In genomic region chr10:50988792-50989191, GRCh38 we compare ENCODE assay signal across 9 cellular contexts.
A peak's percentile ranks its signal among the peaks of the same experiment; 100 is the strongest.
DNase-seq lines count a peak whose midpoint lies in the region; ATAC-seq, FAIRE-seq and TF ChIP-seq lines count a peak whose summit lies in the region.
"Had no signal": no experiment of that assay in that cellular context is flagged by ENCODE, and none has a peak within 500 bp of the region (broad histone marks: within the 10 kb centered on the region; RNA-seq: fewer than 3 reads in every experiment).

No MANE protein-coding gene starts in this region.

- H3K4me3 ChIP-seq in Caco-2 (ENCODE audit: low read depth, low read length) (no peak overlapping the region), IMR-90 (ENCODE audit: insufficient read depth, low read depth, low read length) (peak overlapping the region; percentile 22; the same call in 1 of the 2 replicates), neural cell (ENCODE audit: low read length) (no peak overlapping the region)

- H3K18ac ChIP-seq in IMR-90 (ENCODE audit: low read depth, low read length): 0 out of 2 replicates have a peak overlapping the region, but pooled peaks have one; percentile 27

- POLR2A ChIA-PET in Caco-2 (lab: Charles Lee): no interaction called here
- POLR2A ChIA-PET in IMR-90 (lab: Charles Lee; ENCODE audit: unreplicated experiment): no interaction called here

- no peak overlapping the region for H2AK9ac ChIP-seq in IMR-90 (replicated peaks; ENCODE audit: low read depth, low read length, poor library complexity)

- intact Hi-C loops in Caco-2 (cut with micrococcal nuclease; ENCODE audit: unreplicated experiment) (loop anchor here (1.0 kb wide), 1 partner anchor 199 kb away; no protein-coding TSS in a partner anchor), IMR-90 (cut with micrococcal nuclease) (loop anchor here (5.0 kb wide), 1 partner anchor 64 kb away; no protein-coding TSS in a partner anchor)

- peaks cover 9 to 22% of the 10 kb centered on the region in 2 experiments; a peak in 3 of 4 replicates for H3K79me1 ChIP-seq in IMR-90 (ENCODE audit: low read depth in 1 of 2, low read length in 2 of 2)

- peaks cover 6% of the 10 kb centered on the region for H3K36me3 Mint-ChIP-seq in Caco-2 (ENCODE audit: insufficient read depth, unreplicated experiment)
- no peaks in the 10 kb centered on the region for H3K36me3 Mint-ChIP-seq in T-helper 2 cell treated with Interferon-gamma antibody and Interleukin-4, amounts not matched to agents 5 μg/mL and 100 μg/mL, for 36 hours (ENCODE audit: low read depth)
- H3K36me3 Mint-ChIP-seq: IgD-negative memory B cell had no signal

- H3K27ac ChIP-seq in IMR-90 (ENCODE audit: insufficient read depth, low read length): peak overlapping the region; percentile 33; the same call in 1 of the 2 replicates
- H3K27ac ChIP-seq in neural cell (ENCODE audit: low read length): no peak overlapping the region

- peak; percentile 41 to 79 for TF ChIP-seq CTCF in Caco-2 (IDR thresholded peaks at IDR 0.05; ENCODE audit: insufficient read depth in 1 of 2, low read depth in 1 of 2, low read length in 1 of 2, severe bottlenecking in 1 of 2, unreplicated experiment in 1 of 2)
- peak; percentile 60 for TF ChIP-seq CTCF in IMR-90 (conservative IDR thresholded peaks at IDR 0.05; ENCODE audit: low read depth, low read length)
- peak; percentile 72 for TF ChIP-seq CTCF in neural cell (IDR thresholded peaks at IDR 0.05; ENCODE audit: poor library complexity, severe bottlenecking)

- no peak overlapping the region; a peak in 1 of 4 replicates for H4K8ac ChIP-seq in IMR-90 (ENCODE audit: low read depth in 2 of 2, low read length in 2 of 2)

- no peak overlapping the region for H4K5ac ChIP-seq in IMR-90 (ENCODE audit: low read depth, low read length)

- H3K9me3 Mint-ChIP-seq in Caco-2 (ENCODE audit: unreplicated experiment): no peaks in the 10 kb centered on the region
- no peaks in the 10 kb centered on the region for H3K9me3 Mint-ChIP-seq in T-helper 2 cell treated with Interferon-gamma antibody and Interleukin-4, amounts not matched to agents 5 μg/mL and 100 μg/mL, for 36 hours

- H3K27ac Mint-ChIP-seq in Caco-2 (ENCODE audit: unreplicated experiment): no peak overlapping the region
- H3K27ac Mint-ChIP-seq in T-helper 2 cell treated with Interferon-gamma antibody and Interleukin-4, amounts not matched to agents 5 μg/mL and 100 μg/mL, for 36 hours: no peak overlapping the region
- H3K27ac Mint-ChIP-seq: IgD-negative memory B cell had no signal

- in situ Hi-C loops in IMR-90 (cut with MboI; ENCODE audit: low sequenced_read_pairs): no loop called here

- dilution Hi-C loops in IMR-90 (cut with HindIII; ENCODE audit: low sequenced_read_pairs, unreplicated experiment): no loop called here

- H4K20me1 ChIP-seq in IMR-90 (ENCODE audit: insufficient read depth, low read length) (no peaks in the 10 kb centered on the region), neural cell (ENCODE audit: insufficient read depth) (no peaks in the 10 kb centered on the region)

- H3K9me2 ChIP-seq in neural cell (ENCODE audit: insufficient read depth, low read length): no peaks in the 10 kb centered on the region

- H3K4me1 Mint-ChIP-seq in Caco-2 (ENCODE audit: low read depth, unreplicated experiment): peaks cover 9% of the 10 kb centered on the region
- no peaks in the 10 kb centered on the region for H3K4me1 Mint-ChIP-seq in T-helper 2 cell treated with Interferon-gamma antibody and Interleukin-4, amounts not matched to agents 5 μg/mL and 100 μg/mL, for 36 hours (ENCODE audit: low read depth)

- no peak overlapping the region for H2BK20ac ChIP-seq in IMR-90 (ENCODE audit: low read depth, low read length)

- no peak for TF ChIP-seq POLR2A in IMR-90 (IDR thresholded peaks at IDR 0.05; ENCODE audit: low read depth, low read length)

- H3K4me2 ChIP-seq in IMR-90 (ENCODE audit: low read depth, low read length) (peak overlapping the region; percentile 97), neural cell (ENCODE audit: low read length) (no peak overlapping the region)

- no CpG with 5 or more reads among the region's 4 CpGs for WGBS in IMR-90 (ENCODE audit: extremely low coverage in 2 of 2, insufficient read length in 1 of 2), 2 experiments

- H4K91ac ChIP-seq in IMR-90 (ENCODE audit: insufficient read depth, low read depth, low read length): no peak overlapping the region

- H2BK15ac ChIP-seq in IMR-90 (ENCODE audit: low read depth, low read length): 0 out of 3 replicates have a peak overlapping the region, but pooled peaks have one; percentile 16

- H3K14ac ChIP-seq in IMR-90 (replicated peaks; ENCODE audit: low read depth, low read length): 0 out of 2 replicates have a peak overlapping the region, but pooled peaks have one; percentile 16

- no peak overlapping the region for H3K4me3 Mint-ChIP-seq in Caco-2 (ENCODE audit: unreplicated experiment)
- H3K4me3 Mint-ChIP-seq in T-helper 2 cell treated with Interferon-gamma antibody and Interleukin-4, amounts not matched to agents 5 μg/mL and 100 μg/mL, for 36 hours: no peak overlapping the region
- H3K4me3 Mint-ChIP-seq: IgD-negative memory B cell had no signal

- no peak overlapping the region for H2BK5ac ChIP-seq in IMR-90 (ENCODE audit: low read depth, low read length, poor library complexity, severe bottlenecking)

- ATAC-seq in IMR-90 (ENCODE audit: low read depth) (no peak), GM18909 (IDR thresholded peaks at IDR 0.05; ENCODE audit: poor library complexity, unreplicated experiment) (no peak), HG03457 (IDR thresholded peaks at IDR 0.05; ENCODE audit: unreplicated experiment) (no peak)

- BruUV-seq in Caco-2 (replicated peaks; lab: Mats Ljungman, UMichigan): no TSS peak
- BruUV-seq in IMR-90 (replicated peaks; lab: Mats Ljungman, UMichigan): no TSS peak

- H2AFZ ChIP-seq in IMR-90 (replicated peaks; ENCODE audit: low read length, poor library complexity) (no peak overlapping the region), neural cell (ENCODE audit: low read depth, low read length) (no peak overlapping the region)

- TF ChIP-seq EP300 in neural cell (conservative IDR thresholded peaks at IDR 0.05; ENCODE audit: poor library complexity, severe bottlenecking): no peak

- H3F3A ChIP-seq in neural cell (ENCODE audit: insufficient read depth, low read length, poor library complexity, severe bottlenecking): no peaks in the 10 kb centered on the region

- TF ChIP-seq RAD21 in IMR-90 (IDR thresholded peaks at IDR 0.05; ENCODE audit: low read length): peak; percentile 53
- TF ChIP-seq RAD21 in neural cell (conservative IDR thresholded peaks at IDR 0.05): peak; percentile 69

- H3K9ac ChIP-seq in IMR-90 (ENCODE audit: low read depth, low read length) (peak overlapping the region; percentile 50), neural cell (ENCODE audit: low read length) (no peak overlapping the region)

- 0 out of 2 replicates have a peak overlapping the region, but pooled peaks have one; percentile 7 for H3K4ac ChIP-seq in IMR-90 (ENCODE audit: low read depth, low read length)

- H3K79me2 ChIP-seq in neural cell (replicated peaks; ENCODE audit: insufficient read depth, low read length): no peaks in the 10 kb centered on the region

- peak overlapping the region; percentile 13 for H2BK120ac ChIP-seq in IMR-90 (ENCODE audit: low read depth, low read length)

- H3K9me3 ChIP-seq in Caco-2: no peaks in the 10 kb centered on the region
- H3K9me3 ChIP-seq in IMR-90 (ENCODE audit: control insufficient read depth, insufficient read depth, low read length): no peaks in the 10 kb centered on the region
- H3K9me3 ChIP-seq in neural cell (ENCODE audit: low read length): no peaks in the 10 kb centered on the region

- no peak overlapping the region for H3K56ac ChIP-seq in IMR-90 (ENCODE audit: extremely low read depth, insufficient read depth, low read length)

- peaks cover 8% of the 10 kb centered on the region for H3K27me3 ChIP-seq in Caco-2 (replicated peaks; ENCODE audit: control insufficient read depth, insufficient read depth, low read length)
- H3K27me3 ChIP-seq in IMR-90 (ENCODE audit: control insufficient read depth, insufficient read depth, low read length): no peaks in the 10 kb centered on the region
- H3K27me3 ChIP-seq in neural cell (ENCODE audit: insufficient read depth, low read depth, low read length): peaks cover 38% of the 10 kb centered on the region

- H3K36me3 ChIP-seq in Caco-2 (ENCODE audit: control insufficient read depth, insufficient read depth, low read length) (no peaks in the 10 kb centered on the region), IMR-90 (ENCODE audit: control insufficient read depth, insufficient read depth, low read length) (no peaks in the 10 kb centered on the region), neural cell (ENCODE audit: insufficient read depth, low read length) (no peaks in the 10 kb centered on the region)

- CTCF ChIA-PET in Caco-2 (lab: Charles Lee): no interaction called here
- CTCF ChIA-PET in IMR-90 (lab: Yijun Ruan, JAX): no interaction called here

- H3K23ac ChIP-seq in IMR-90 (ENCODE audit: low read depth, low read length): 0 out of 2 replicates have a peak overlapping the region, but pooled peaks have one; percentile 11

- no peak for DNase-seq in Caco-2
- DNase-seq in IMR-90: peak; percentile 53
- DNase-seq in stimulated activated naive CD4-positive, alpha-beta T cell treated with Interleukin-2 at 50 U/mL for 16 hours (lab: John Stamatoyannopoulos, UW): no peak
- DNase-seq in T-helper 2 cell treated with Interferon-gamma antibody and Interleukin-4, amounts not matched to agents 5 μg/mL and 100 μg/mL, for 36 hours (ENCODE audit: low spot score): no peak

- H2AK5ac ChIP-seq in IMR-90 (ENCODE audit: low read depth, low read length): 0 out of 2 replicates have a peak overlapping the region, but pooled peaks have one; percentile 3

- H3K4me1 ChIP-seq in Caco-2 (0 out of 2 replicates have a peak, but pooled peaks cover 4% of the 10 kb centered on the region), IMR-90 (ENCODE audit: control insufficient read depth, insufficient read depth, low read length) (no peaks in the 10 kb centered on the region; the same call in 1 of the 2 replicates)

- H3K27me3 Mint-ChIP-seq in Caco-2 (ENCODE audit: insufficient read depth, unreplicated experiment): peaks cover 27% of the 10 kb centered on the region
- H3K27me3 Mint-ChIP-seq in T-helper 2 cell treated with Interferon-gamma antibody and Interleukin-4, amounts not matched to agents 5 μg/mL and 100 μg/mL, for 36 hours (ENCODE audit: low read depth): peaks cover 38% of the 10 kb centered on the region

- no peaks in the 10 kb centered on the region for H3K9me1 ChIP-seq in IMR-90 (ENCODE audit: insufficient read depth, low read length)

- peak; percentile 69 for FAIRE-seq in colon (lab: Jason Lieb, UNC)

TF ChIP-seq in IMR-90, 13 proteins besides CTCF, POLR2A, EP300 and RAD21 (continues in another document):
- TF ChIP-seq SMC3 (IDR thresholded peaks at IDR 0.05; ENCODE audit: low read depth, low read length): peak; percentile 34; the same call in 1 of the 2 replicates
- TF ChIP-seq MAFK (IDR thresholded peaks at IDR 0.05; ENCODE audit: low read depth, low read length): no peak

TF ChIP-seq in neural cell, 6 proteins besides CTCF, POLR2A, EP300 and RAD21:
- TF ChIP-seq EZH2 (IDR thresholded peaks at IDR 0.05; ENCODE audit: borderline replicate concordance, insufficient read depth, low read length, poor library complexity, severe bottlenecking) (no peak), SMC3 (conservative IDR thresholded peaks at IDR 0.05; ENCODE audit: poor library complexity) (peak; percentile 65)
TF ChIP-seq in neural cell: peak in this region for 1.
